In the genomic region with DNA sequence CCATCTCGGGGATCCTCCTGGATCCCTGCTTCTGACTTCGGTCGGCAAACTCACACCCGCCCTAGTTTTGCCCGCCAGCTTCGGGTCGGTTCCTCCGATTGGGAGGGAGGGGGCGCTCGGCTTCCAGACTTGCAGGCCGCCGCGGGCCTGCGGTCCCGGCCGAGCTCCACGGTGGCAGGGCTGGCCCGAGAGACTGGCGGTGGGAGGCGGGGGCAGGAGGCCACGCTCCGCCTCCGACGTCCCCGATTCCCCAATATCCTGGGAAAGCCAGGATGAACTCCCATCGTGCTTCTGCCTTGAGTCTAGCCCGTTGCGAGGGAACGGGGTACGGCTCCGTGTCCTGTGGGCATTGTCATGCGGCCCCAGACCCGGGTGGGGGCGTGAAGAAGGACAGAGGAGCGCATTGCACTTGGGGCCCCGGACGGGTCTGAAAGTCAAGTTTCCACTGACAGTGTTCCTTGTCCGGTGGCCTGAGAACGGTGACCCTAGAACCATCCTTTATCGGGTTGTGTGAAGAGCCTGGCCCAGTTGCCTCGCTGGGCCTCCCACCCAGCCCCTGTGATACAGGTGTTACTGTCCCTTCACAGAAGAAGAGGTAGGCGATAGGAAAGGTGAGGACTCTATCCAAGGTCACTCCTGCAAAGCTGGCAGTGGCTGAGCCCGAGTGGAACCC, we compare ENCODE assay signal across 1 cellular context.
A peak's percentile ranks its signal among the peaks of the same experiment; 100 is the strongest.
TF ChIP-seq lines count a peak whose summit lies in the region.

No MANE protein-coding gene starts in this region.

TF ChIP-seq in HEK293, 187 proteins besides CTCF, POLR2A, EP300 and RAD21 (continued from another document and continues in another):
- TF ChIP-seq, protein P1, sequence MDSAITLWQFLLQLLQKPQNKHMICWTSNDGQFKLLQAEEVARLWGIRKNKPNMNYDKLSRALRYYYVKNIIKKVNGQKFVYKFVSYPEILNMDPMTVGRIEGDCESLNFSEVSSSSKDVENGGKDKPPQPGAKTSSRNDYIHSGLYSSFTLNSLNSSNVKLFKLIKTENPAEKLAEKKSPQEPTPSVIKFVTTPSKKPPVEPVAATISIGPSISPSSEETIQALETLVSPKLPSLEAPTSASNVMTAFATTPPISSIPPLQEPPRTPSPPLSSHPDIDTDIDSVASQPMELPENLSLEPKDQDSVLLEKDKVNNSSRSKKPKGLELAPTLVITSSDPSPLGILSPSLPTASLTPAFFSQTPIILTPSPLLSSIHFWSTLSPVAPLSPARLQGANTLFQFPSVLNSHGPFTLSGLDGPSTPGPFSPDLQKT (IDR thresholded peaks at IDR 0.05; ENCODE audit: borderline replicate concordance, low read depth, low read length), result no peak
- TF ChIP-seq ZFHX2 (tag by site-specific recombination; conservative IDR thresholded peaks at IDR 0.05) (peak; percentile 81), ZBTB20 (tag by site-specific recombination; IDR thresholded peaks at IDR 0.05) (peak; percentile 44; the same call in 1 of the 2 replicates), ZNF138 (tag by site-specific recombination; IDR thresholded peaks at IDR 0.05; ENCODE audit: borderline replicate concordance) (no peak), ZBTB21 (tag by site-specific recombination; IDR thresholded peaks at IDR 0.05) (no peak), WT1 (tag by site-specific recombination; IDR thresholded peaks at IDR 0.05) (no peak), GLI2 (tag by site-specific recombination; IDR thresholded peaks at IDR 0.05; ENCODE audit: borderline replicate concordance, low read depth) (no peak), ZIC2 (tag by site-specific recombination; IDR thresholded peaks at IDR 0.05) (no peak; the same call in 1 of the 2 replicates), ZNF596 (tag by site-specific recombination; IDR thresholded peaks at IDR 0.05) (no peak), SCRT2 (tag by site-specific recombination; IDR thresholded peaks at IDR 0.05) (no peak), ZNF335 (tag by site-specific recombination; conservative IDR thresholded peaks at IDR 0.05) (peak; percentile 17; the same call in 1 of the 2 replicates)
- TF ChIP-seq, protein P2, sequence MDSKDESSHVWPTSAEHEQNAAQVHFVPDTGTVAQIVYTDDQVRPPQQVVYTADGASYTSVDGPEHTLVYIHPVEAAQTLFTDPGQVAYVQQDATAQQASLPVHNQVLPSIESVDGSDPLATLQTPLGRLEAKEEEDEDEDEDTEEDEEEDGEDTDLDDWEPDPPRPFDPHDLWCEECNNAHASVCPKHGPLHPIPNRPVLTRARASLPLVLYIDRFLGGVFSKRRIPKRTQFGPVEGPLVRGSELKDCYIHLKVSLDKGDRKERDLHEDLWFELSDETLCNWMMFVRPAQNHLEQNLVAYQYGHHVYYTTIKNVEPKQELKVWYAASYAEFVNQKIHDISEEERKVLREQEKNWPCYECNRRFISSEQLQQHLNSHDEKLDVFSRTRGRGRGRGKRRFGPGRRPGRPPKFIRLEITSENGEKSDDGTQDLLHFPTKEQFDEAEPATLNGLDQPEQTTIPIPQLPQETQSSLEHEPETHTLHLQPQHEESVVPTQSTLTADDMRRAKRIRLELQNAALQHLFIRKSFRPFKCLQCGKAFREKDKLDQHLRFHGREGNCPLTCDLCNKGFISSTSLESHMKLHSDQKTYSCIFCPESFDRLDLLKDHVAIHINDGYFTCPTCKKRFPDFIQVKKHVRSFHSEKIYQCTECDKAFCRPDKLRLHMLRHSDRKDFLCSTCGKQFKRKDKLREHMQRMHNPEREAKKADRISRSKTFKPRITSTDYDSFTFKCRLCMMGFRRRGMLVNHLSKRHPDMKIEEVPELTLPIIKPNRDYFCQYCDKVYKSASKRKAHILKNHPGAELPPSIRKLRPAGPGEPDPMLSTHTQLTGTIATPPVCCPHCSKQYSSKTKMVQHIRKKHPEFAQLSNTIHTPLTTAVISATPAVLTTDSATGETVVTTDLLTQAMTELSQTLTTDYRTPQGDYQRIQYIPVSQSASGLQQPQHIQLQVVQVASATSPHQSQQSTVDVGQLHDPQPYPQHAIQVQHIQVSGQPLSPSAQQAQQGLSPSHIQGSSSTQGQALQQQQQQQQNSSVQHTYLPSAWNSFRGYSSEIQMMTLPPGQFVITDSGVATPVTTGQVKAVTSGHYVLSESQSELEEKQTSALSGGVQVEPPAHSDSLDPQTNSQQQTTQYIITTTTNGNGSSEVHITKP (tag by site-specific recombination; IDR thresholded peaks at IDR 0.05), result no peak
- TF ChIP-seq, protein P3, sequence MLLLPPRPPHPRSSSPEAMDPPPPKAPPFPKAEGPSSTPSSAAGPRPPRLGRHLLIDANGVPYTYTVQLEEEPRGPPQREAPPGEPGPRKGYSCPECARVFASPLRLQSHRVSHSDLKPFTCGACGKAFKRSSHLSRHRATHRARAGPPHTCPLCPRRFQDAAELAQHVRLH (tag by site-specific recombination; IDR thresholded peaks at IDR 0.05), result no peak
- TF ChIP-seq, protein P4, sequence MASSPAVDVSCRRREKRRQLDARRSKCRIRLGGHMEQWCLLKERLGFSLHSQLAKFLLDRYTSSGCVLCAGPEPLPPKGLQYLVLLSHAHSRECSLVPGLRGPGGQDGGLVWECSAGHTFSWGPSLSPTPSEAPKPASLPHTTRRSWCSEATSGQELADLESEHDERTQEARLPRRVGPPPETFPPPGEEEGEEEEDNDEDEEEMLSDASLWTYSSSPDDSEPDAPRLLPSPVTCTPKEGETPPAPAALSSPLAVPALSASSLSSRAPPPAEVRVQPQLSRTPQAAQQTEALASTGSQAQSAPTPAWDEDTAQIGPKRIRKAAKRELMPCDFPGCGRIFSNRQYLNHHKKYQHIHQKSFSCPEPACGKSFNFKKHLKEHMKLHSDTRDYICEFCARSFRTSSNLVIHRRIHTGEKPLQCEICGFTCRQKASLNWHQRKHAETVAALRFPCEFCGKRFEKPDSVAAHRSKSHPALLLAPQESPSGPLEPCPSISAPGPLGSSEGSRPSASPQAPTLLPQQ (tag by site-specific recombination; IDR thresholded peaks at IDR 0.05), result 0 out of 2 replicates have a peak, but pooled peaks have one; percentile 36
- TF ChIP-seq, protein P5, sequence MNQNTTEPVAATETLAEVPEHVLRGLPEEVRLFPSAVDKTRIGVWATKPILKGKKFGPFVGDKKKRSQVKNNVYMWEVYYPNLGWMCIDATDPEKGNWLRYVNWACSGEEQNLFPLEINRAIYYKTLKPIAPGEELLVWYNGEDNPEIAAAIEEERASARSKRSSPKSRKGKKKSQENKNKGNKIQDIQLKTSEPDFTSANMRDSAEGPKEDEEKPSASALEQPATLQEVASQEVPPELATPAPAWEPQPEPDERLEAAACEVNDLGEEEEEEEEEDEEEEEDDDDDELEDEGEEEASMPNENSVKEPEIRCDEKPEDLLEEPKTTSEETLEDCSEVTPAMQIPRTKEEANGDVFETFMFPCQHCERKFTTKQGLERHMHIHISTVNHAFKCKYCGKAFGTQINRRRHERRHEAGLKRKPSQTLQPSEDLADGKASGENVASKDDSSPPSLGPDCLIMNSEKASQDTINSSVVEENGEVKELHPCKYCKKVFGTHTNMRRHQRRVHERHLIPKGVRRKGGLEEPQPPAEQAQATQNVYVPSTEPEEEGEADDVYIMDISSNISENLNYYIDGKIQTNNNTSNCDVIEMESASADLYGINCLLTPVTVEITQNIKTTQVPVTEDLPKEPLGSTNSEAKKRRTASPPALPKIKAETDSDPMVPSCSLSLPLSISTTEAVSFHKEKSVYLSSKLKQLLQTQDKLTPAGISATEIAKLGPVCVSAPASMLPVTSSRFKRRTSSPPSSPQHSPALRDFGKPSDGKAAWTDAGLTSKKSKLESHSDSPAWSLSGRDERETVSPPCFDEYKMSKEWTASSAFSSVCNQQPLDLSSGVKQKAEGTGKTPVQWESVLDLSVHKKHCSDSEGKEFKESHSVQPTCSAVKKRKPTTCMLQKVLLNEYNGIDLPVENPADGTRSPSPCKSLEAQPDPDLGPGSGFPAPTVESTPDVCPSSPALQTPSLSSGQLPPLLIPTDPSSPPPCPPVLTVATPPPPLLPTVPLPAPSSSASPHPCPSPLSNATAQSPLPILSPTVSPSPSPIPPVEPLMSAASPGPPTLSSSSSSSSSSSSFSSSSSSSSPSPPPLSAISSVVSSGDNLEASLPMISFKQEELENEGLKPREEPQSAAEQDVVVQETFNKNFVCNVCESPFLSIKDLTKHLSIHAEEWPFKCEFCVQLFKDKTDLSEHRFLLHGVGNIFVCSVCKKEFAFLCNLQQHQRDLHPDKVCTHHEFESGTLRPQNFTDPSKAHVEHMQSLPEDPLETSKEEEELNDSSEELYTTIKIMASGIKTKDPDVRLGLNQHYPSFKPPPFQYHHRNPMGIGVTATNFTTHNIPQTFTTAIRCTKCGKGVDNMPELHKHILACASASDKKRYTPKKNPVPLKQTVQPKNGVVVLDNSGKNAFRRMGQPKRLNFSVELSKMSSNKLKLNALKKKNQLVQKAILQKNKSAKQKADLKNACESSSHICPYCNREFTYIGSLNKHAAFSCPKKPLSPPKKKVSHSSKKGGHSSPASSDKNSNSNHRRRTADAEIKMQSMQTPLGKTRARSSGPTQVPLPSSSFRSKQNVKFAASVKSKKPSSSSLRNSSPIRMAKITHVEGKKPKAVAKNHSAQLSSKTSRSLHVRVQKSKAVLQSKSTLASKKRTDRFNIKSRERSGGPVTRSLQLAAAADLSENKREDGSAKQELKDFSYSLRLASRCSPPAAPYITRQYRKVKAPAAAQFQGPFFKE (tag by site-specific recombination; IDR thresholded peaks at IDR 0.05; ENCODE audit: borderline replicate concordance), result no peak
- TF ChIP-seq, protein P6, sequence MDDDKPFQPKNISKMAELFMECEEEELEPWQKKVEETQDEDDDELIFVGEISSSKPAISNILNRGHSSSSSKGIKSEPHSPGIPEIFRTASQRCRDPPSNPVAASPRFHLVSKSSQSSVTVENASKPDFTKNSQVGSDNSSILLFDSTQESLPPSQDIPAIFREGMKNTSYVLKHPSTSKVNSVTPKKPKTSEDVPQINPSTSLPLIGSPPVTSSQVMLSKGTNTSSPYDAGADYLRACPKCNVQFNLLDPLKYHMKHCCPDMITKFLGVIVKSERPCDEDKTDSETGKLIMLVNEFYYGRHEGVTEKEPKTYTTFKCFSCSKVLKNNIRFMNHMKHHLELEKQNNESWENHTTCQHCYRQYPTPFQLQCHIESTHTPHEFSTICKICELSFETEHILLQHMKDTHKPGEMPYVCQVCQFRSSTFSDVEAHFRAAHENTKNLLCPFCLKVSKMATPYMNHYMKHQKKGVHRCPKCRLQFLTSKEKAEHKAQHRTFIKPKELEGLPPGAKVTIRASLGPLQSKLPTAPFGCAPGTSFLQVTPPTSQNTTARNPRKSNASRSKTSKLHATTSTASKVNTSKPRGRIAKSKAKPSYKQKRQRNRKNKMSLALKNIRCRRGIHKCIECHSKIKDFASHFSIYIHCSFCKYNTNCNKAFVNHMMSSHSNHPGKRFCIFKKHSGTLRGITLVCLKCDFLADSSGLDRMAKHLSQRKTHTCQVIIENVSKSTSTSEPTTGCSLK (tag by site-specific recombination; IDR thresholded peaks at IDR 0.05), result no peak
- TF ChIP-seq, protein P7, sequence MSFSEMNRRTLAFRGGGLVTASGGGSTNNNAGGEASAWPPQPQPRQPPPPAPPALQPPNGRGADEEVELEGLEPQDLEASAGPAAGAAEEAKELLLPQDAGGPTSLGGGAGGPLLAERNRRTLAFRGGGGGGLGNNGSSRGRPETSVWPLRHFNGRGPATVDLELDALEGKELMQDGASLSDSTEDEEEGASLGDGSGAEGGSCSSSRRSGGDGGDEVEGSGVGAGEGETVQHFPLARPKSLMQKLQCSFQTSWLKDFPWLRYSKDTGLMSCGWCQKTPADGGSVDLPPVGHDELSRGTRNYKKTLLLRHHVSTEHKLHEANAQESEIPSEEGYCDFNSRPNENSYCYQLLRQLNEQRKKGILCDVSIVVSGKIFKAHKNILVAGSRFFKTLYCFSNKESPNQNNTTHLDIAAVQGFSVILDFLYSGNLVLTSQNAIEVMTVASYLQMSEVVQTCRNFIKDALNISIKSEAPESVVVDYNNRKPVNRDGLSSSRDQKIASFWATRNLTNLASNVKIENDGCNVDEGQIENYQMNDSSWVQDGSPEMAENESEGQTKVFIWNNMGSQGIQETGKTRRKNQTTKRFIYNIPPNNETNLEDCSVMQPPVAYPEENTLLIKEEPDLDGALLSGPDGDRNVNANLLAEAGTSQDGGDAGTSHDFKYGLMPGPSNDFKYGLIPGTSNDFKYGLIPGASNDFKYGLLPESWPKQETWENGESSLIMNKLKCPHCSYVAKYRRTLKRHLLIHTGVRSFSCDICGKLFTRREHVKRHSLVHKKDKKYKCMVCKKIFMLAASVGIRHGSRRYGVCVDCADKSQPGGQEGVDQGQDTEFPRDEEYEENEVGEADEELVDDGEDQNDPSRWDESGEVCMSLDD (tag by site-specific recombination; IDR thresholded peaks at IDR 0.05), result 0 out of 2 replicates have a peak, but pooled peaks have one; percentile 11
- TF ChIP-seq, protein P8, sequence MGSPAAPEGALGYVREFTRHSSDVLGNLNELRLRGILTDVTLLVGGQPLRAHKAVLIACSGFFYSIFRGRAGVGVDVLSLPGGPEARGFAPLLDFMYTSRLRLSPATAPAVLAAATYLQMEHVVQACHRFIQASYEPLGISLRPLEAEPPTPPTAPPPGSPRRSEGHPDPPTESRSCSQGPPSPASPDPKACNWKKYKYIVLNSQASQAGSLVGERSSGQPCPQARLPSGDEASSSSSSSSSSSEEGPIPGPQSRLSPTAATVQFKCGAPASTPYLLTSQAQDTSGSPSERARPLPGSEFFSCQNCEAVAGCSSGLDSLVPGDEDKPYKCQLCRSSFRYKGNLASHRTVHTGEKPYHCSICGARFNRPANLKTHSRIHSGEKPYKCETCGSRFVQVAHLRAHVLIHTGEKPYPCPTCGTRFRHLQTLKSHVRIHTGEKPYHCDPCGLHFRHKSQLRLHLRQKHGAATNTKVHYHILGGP (tag by site-specific recombination; IDR thresholded peaks at IDR 0.05), result no peak
- TF ChIP-seq, protein P9, sequence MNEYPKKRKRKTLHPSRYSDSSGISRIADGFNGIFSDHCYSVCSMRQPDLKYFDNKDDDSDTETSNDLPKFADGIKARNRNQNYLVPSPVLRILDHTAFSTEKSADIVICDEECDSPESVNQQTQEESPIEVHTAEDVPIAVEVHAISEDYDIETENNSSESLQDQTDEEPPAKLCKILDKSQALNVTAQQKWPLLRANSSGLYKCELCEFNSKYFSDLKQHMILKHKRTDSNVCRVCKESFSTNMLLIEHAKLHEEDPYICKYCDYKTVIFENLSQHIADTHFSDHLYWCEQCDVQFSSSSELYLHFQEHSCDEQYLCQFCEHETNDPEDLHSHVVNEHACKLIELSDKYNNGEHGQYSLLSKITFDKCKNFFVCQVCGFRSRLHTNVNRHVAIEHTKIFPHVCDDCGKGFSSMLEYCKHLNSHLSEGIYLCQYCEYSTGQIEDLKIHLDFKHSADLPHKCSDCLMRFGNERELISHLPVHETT (tag by site-specific recombination; IDR thresholded peaks at IDR 0.05), result no peak
- TF ChIP-seq, protein P10, sequence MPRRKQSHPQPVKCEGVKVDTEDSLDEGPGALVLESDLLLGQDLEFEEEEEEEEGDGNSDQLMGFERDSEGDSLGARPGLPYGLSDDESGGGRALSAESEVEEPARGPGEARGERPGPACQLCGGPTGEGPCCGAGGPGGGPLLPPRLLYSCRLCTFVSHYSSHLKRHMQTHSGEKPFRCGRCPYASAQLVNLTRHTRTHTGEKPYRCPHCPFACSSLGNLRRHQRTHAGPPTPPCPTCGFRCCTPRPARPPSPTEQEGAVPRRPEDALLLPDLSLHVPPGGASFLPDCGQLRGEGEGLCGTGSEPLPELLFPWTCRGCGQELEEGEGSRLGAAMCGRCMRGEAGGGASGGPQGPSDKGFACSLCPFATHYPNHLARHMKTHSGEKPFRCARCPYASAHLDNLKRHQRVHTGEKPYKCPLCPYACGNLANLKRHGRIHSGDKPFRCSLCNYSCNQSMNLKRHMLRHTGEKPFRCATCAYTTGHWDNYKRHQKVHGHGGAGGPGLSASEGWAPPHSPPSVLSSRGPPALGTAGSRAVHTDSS (tag by site-specific recombination; IDR thresholded peaks at IDR 0.05), result no peak
